Comparison of ENCODE assay signal across 26 cellular contexts in genomic region chr17:79654350-79654959, GRCh38. TPM values are rescaled to one million over a fixed set of nuclear protein-coding genes. Genes with fewer than 3 reads are reported as not detected.
A peak's percentile ranks its signal among the peaks of the same experiment; 100 is the strongest.
DNase-seq lines count a peak whose midpoint lies in the region; ATAC-seq and TF ChIP-seq lines count a peak whose summit lies in the region.
"Had no signal": no experiment of that assay in that cellular context is flagged by ENCODE, and none has a peak within 500 bp of the region (broad histone marks: within the 10 kb centered on the region; RNA-seq: fewer than 3 reads in every experiment).

No MANE protein-coding gene starts in this region.

- H3K9me3 ChIP-seq in esophagus muscularis mucosa: no peaks in the 10 kb centered on the region
- no peaks in the 10 kb centered on the region for H3K9me3 ChIP-seq in prostate gland
- H3K9me3 ChIP-seq in vagina: no peaks in the 10 kb centered on the region
- H3K9me3 ChIP-seq in T-helper 17 cell (ENCODE audit: control insufficient read depth, low read length, poor library complexity, severe bottlenecking): no peaks in the 10 kb centered on the region
- H3K9me3 ChIP-seq: HAP-1 had no signal

- peaks cover 0 to 25% (median 14%) of the 10 kb centered on the region in 4 donors for H3K4me1 ChIP-seq in esophagus muscularis mucosa
- no peaks in the 10 kb centered on the region for H3K4me1 ChIP-seq in prostate gland (replicated peaks)
- no peaks in the 10 kb centered on the region for H3K4me1 ChIP-seq in vagina
- H3K4me1 ChIP-seq: HAP-1 had no signal

- H3K27me3 ChIP-seq in esophagus muscularis mucosa (peaks cover 0 to 40% (median 0%) of the 10 kb centered on the region in 4 donors), prostate gland (replicated peaks; ENCODE audit: insufficient read depth) (peaks cover 3% of the 10 kb centered on the region), vagina (no peaks in the 10 kb centered on the region)

- no peak for TF ChIP-seq POLR2A in esophagus muscularis mucosa (IDR thresholded peaks at IDR 0.05; ENCODE audit: low read depth)
- TF ChIP-seq POLR2A in prostate gland (IDR thresholded peaks at IDR 0.05): no peak
- TF ChIP-seq POLR2A in vagina (IDR thresholded peaks at IDR 0.05): no peak

- TF ChIP-seq CTCF in esophagus muscularis mucosa (IDR thresholded peaks at IDR 0.05): no peak
- TF ChIP-seq CTCF in prostate gland (IDR thresholded peaks at IDR 0.05): no peak
- no peak for TF ChIP-seq CTCF in vagina (IDR thresholded peaks at IDR 0.05)

- 80% methylated on average over 10 of the region's 10 CpGs for WGBS in esophagus muscularis mucosa
- 71% methylated on average over 10 of the region's 10 CpGs for WGBS in prostate gland

- intact Hi-C loops in cardiac septum (cut with DNase I): no loop called here
- intact Hi-C loops in left ventricle myocardium superior (cut with micrococcal nuclease): no loop called here
- intact Hi-C loops in esophagus muscularis mucosa (cut with DNase I): no loop called here
- intact Hi-C loops in prostate gland (cut with DNase I): no loop called here
- intact Hi-C loops in vagina (cut with DNase I): no loop called here

- DNase-seq in cardiac septum (ENCODE audit: low spot score) (peak; percentile 39), left ventricle myocardium superior (no peak), esophagus muscularis mucosa (ENCODE audit: extremely low spot score) (peak; percentile 70), prostate gland (ENCODE audit: low spot score) (no peak), vagina (ENCODE audit: extremely low spot score in 2 of 2) (peak; percentile 6 to 42), T-helper 17 cell (no peak)
- DNase-seq: AML-193; CD4-positive, alpha-beta T cell; COR-L47; KBM-7; MG63; NCI-H1105 treated with DMSO at 0.1 percent for 48 hours; NCI-H146; NCI-H1930; NCI-H446; NCI-H524 treated with DMSO at 0.1 percent for 48 hours; NCI-H774; SIG-M5 had no signal

- H3K4me3 Mint-ChIP-seq in T-helper 17 cell: no peak overlapping the region
- H3K4me3 Mint-ChIP-seq: CD4-positive, alpha-beta T cell; GM23338 had no signal

- H3K36me3 ChIP-seq in esophagus muscularis mucosa (no peaks in the 10 kb centered on the region), prostate gland (no peaks in the 10 kb centered on the region), vagina (no peaks in the 10 kb centered on the region)
- H3K36me3 ChIP-seq: BLaER1 treated with 17β-estradiol and CSF1 and Interleukin-3, amounts not matched to agents 10 nM and 100 nM; HAP-1; MG63 had no signal

- ATAC-seq in left ventricle myocardium superior (no peak), HG03097 (IDR thresholded peaks at IDR 0.05; ENCODE audit: low FRiP score, unreplicated experiment) (no peak), T-helper 17 cell (no peak), HG03460 (IDR thresholded peaks at IDR 0.05; ENCODE audit: unreplicated experiment) (no peak)
- ATAC-seq: GM23338 had no signal

- no peak overlapping the region for H3K4me3 ChIP-seq in esophagus muscularis mucosa
- H3K4me3 ChIP-seq in prostate gland: no peak overlapping the region
- H3K4me3 ChIP-seq in vagina: no peak overlapping the region
- H3K4me3 ChIP-seq: BLaER1 treated with 17β-estradiol and CSF1 and Interleukin-3, amounts not matched to agents 10 nM and 100 nM; GM23338; HAP-1; MG63; SK-N-MC had no signal

- no peaks in the 10 kb centered on the region for H3K36me3 Mint-ChIP-seq in T-helper 17 cell (ENCODE audit: low read depth)

- H3K27ac Mint-ChIP-seq in T-helper 17 cell: no peak overlapping the region
- H3K27ac Mint-ChIP-seq: CD4-positive, alpha-beta T cell; GM23338 had no signal

- no peak for TF ChIP-seq EP300 in esophagus muscularis mucosa (IDR thresholded peaks at IDR 0.05)

- peak overlapping the region in 2 of 4 donors; percentile 15 to 67 for H3K27ac ChIP-seq in esophagus muscularis mucosa (replicated peaks in 1 of 4)
- H3K27ac ChIP-seq in prostate gland: peak overlapping the region; percentile 3 to 41
- no peak overlapping the region for H3K27ac ChIP-seq in vagina
- H3K27ac ChIP-seq: BLaER1 treated with 17β-estradiol and CSF1 and Interleukin-3, amounts not matched to agents 10 nM and 100 nM; SK-N-MC had no signal

- H3K4me1 Mint-ChIP-seq in T-helper 17 cell: peaks cover 4% of the 10 kb centered on the region

- peaks cover 47% of the 10 kb centered on the region for H3K27me3 Mint-ChIP-seq in T-helper 17 cell

RNA-seq across cellular contexts. Expression of gene RBFOX3, which starts 43.6 kb away (rescaled TPM):
- not detected for total RNA-seq in cardiac septum
- total RNA-seq in left ventricle myocardium superior: not detected
- 10 to 100 TPM in 3 of 4 donors, 1 to 10 TPM in 1; 3.4 to 43.8 (median 17.2) TPM for total RNA-seq in esophagus muscularis mucosa
- total RNA-seq in prostate gland: 10 to 100 TPM in 1 of 2 donors, 1 to 10 TPM in 1; 9.8 to 21.9 TPM
- 3.7 TPM for total RNA-seq in vagina
- total RNA-seq in T-helper 17 cell: under 1 TPM in 1 of 2 donors, not detected in 1; 0.12 TPM
- total RNA-seq: A172; CD4-positive, alpha-beta T cell; HepG2 had no signal

Comparison
In these comparisons a context has a peak if more than half of its experiments do, and no peak if none do; other contexts are left out.
1. DNase-seq: peak in cardiac septum (single experiment), esophagus muscularis mucosa (single experiment) and vagina (2 of 2); none in left ventricle myocardium superior (single experiment), prostate gland (single experiment) and T-helper 17 cell (0 of 3).